Comparison of ENCODE assay signal across 1 cellular context in genomic region chr17:57080708-57081107, GRCh38.
A peak's percentile ranks its signal among the peaks of the same experiment; 100 is the strongest.
TF ChIP-seq lines count a peak whose summit lies in the region.

No MANE protein-coding gene starts in this region.

TF ChIP-seq in GM12878, 131 proteins besides CTCF, POLR2A, EP300 and RAD21:
- TF ChIP-seq, protein P1, sequence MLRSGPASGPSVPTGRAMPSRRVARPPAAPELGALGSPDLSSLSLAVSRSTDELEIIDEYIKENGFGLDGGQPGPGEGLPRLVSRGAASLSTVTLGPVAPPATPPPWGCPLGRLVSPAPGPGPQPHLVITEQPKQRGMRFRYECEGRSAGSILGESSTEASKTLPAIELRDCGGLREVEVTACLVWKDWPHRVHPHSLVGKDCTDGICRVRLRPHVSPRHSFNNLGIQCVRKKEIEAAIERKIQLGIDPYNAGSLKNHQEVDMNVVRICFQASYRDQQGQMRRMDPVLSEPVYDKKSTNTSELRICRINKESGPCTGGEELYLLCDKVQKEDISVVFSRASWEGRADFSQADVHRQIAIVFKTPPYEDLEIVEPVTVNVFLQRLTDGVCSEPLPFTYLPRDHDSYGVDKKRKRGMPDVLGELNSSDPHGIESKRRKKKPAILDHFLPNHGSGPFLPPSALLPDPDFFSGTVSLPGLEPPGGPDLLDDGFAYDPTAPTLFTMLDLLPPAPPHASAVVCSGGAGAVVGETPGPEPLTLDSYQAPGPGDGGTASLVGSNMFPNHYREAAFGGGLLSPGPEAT (IDR thresholded peaks at IDR 0.05; ENCODE audit: low read depth): 0 out of 2 replicates have a peak, but pooled peaks have one; percentile 15
- TF ChIP-seq SKIL (IDR thresholded peaks at IDR 0.05; ENCODE audit: low read depth, poor library complexity, severe bottlenecking) (no peak), MEF2B (IDR thresholded peaks at IDR 0.05; ENCODE audit: partially characterized antibody, poor library complexity, severe bottlenecking) (peak; percentile 12), TCF7 (IDR thresholded peaks at IDR 0.05; ENCODE audit: borderline replicate concordance) (no peak), STAT3 (IDR thresholded peaks at IDR 0.05; ENCODE audit: low read depth, low read length) (no peak), ATF2 (IDR thresholded peaks at IDR 0.05; ENCODE audit: low read length) (peak; percentile 42; the same call in 1 of the 2 replicates), PAX5 (IDR thresholded peaks at IDR 0.05; ENCODE audit: borderline replicate concordance, low read depth, low read length) (no peak), POU2F2 (IDR thresholded peaks at IDR 0.05; ENCODE audit: borderline replicate concordance, low read depth, low read length) (no peak), RUNX3 (IDR thresholded peaks at IDR 0.05; ENCODE audit: low read length) (no peak), ZBED1 (IDR thresholded peaks at IDR 0.05; ENCODE audit: borderline replicate concordance) (no peak), ASH2L (IDR thresholded peaks at IDR 0.05; ENCODE audit: borderline replicate concordance, low read depth) (no peak), JUNB (IDR thresholded peaks at IDR 0.05) (peak; percentile 61), PRDM15 (CRISPR knock-in tag; IDR thresholded peaks at IDR 0.05) (no peak), KLF5 (IDR thresholded peaks at IDR 0.05; ENCODE audit: partially characterized antibody) (no peak), YBX1 (IDR thresholded peaks at IDR 0.05) (no peak), ATF7 (IDR thresholded peaks at IDR 0.05; ENCODE audit: low read depth) (peak; percentile 61), YY1 (IDR thresholded peaks at IDR 0.05; ENCODE audit: low read depth, low read length) (0 out of 2 replicates have a peak, but pooled peaks have one; percentile 25), ZNF592 (IDR thresholded peaks at IDR 0.05) (no peak)
- TF ChIP-seq, protein P2, sequence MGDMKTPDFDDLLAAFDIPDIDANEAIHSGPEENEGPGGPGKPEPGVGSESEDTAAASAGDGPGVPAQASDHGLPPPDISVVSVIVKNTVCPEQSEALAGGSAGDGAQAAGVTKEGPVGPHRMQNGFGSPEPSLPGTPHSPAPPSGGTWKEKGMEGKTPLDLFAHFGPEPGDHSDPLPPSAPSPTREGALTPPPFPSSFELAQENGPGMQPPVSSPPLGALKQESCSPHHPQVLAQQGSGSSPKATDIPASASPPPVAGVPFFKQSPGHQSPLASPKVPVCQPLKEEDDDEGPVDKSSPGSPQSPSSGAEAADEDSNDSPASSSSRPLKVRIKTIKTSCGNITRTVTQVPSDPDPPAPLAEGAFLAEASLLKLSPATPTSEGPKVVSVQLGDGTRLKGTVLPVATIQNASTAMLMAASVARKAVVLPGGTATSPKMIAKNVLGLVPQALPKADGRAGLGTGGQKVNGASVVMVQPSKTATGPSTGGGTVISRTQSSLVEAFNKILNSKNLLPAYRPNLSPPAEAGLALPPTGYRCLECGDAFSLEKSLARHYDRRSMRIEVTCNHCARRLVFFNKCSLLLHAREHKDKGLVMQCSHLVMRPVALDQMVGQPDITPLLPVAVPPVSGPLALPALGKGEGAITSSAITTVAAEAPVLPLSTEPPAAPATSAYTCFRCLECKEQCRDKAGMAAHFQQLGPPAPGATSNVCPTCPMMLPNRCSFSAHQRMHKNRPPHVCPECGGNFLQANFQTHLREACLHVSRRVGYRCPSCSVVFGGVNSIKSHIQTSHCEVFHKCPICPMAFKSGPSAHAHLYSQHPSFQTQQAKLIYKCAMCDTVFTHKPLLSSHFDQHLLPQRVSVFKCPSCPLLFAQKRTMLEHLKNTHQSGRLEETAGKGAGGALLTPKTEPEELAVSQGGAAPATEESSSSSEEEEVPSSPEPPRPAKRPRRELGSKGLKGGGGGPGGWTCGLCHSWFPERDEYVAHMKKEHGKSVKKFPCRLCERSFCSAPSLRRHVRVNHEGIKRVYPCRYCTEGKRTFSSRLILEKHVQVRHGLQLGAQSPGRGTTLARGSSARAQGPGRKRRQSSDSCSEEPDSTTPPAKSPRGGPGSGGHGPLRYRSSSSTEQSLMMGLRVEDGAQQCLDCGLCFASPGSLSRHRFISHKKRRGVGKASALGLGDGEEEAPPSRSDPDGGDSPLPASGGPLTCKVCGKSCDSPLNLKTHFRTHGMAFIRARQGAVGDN (IDR thresholded peaks at IDR 0.05): 0 out of 2 replicates have a peak, but pooled peaks have one; percentile 23
- TF ChIP-seq, protein P3, sequence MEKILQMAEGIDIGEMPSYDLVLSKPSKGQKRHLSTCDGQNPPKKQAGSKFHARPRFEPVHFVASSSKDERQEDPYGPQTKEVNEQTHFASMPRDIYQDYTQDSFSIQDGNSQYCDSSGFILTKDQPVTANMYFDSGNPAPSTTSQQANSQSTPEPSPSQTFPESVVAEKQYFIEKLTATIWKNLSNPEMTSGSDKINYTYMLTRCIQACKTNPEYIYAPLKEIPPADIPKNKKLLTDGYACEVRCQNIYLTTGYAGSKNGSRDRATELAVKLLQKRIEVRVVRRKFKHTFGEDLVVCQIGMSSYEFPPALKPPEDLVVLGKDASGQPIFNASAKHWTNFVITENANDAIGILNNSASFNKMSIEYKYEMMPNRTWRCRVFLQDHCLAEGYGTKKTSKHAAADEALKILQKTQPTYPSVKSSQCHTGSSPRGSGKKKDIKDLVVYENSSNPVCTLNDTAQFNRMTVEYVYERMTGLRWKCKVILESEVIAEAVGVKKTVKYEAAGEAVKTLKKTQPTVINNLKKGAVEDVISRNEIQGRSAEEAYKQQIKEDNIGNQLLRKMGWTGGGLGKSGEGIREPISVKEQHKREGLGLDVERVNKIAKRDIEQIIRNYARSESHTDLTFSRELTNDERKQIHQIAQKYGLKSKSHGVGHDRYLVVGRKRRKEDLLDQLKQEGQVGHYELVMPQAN (conservative IDR thresholded peaks at IDR 0.05): no peak
- TF ChIP-seq, protein P4, sequence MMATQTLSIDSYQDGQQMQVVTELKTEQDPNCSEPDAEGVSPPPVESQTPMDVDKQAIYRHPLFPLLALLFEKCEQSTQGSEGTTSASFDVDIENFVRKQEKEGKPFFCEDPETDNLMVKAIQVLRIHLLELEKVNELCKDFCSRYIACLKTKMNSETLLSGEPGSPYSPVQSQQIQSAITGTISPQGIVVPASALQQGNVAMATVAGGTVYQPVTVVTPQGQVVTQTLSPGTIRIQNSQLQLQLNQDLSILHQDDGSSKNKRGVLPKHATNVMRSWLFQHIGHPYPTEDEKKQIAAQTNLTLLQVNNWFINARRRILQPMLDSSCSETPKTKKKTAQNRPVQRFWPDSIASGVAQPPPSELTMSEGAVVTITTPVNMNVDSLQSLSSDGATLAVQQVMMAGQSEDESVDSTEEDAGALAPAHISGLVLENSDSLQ (IDR thresholded peaks at IDR 0.05): peak; percentile 30; the same call in 1 of the 2 replicates
- TF ChIP-seq, protein P5, sequence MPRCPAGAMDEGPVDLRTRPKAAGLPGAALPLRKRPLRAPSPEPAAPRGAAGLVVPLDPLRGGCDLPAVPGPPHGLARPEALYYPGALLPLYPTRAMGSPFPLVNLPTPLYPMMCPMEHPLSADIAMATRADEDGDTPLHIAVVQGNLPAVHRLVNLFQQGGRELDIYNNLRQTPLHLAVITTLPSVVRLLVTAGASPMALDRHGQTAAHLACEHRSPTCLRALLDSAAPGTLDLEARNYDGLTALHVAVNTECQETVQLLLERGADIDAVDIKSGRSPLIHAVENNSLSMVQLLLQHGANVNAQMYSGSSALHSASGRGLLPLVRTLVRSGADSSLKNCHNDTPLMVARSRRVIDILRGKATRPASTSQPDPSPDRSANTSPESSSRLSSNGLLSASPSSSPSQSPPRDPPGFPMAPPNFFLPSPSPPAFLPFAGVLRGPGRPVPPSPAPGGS (IDR thresholded peaks at IDR 0.05; ENCODE audit: borderline replicate concordance, insufficient read depth, low read depth, low read length, poor library complexity, severe bottlenecking): peak; percentile 56
